ENCODE assay signal across 13 cellular contexts in genomic region chr5:35976859-35977258, GRCh38. TPM values are rescaled to one million over a fixed set of nuclear protein-coding genes. Genes with fewer than 3 reads are reported as not detected.
"Had no signal": no experiment of that assay in that cellular context is flagged by ENCODE, and none has a peak within 500 bp of the region (broad histone marks: within the 10 kb centered on the region; RNA-seq: fewer than 3 reads in every experiment).

No MANE protein-coding gene starts in this region.

RNA-seq across cellular contexts. Expression of gene UGT3A1, which starts 14.3 kb away (rescaled TPM):
- total RNA-seq: OCI-LY7; PC-3; PC-9; Right ventricle myocardium inferior; Right ventricle myocardium superior; RPMI7951; SJSA1; SK-MEL-5; T-cell; T-helper 1 cell treated with Interleukin-12 subunit alpha and Interleukin-12 subunit beta and Interleukin-4 antibody, amounts not matched to agents 30 ng/mL and 1 ng/mL, for 36 hours had no signal
- polyA plus RNA-seq: SK-N-SH had no signal

RNA-seq across cellular contexts. Expression of gene CAPSL, which starts 38.4 kb away (rescaled TPM):
- total RNA-seq: PC-9; Peyer's patch; Right ventricle myocardium inferior; Right ventricle myocardium superior; RPMI7951; SJCRH30; SK-MEL-5; T-cell; T-helper 1 cell treated with Interleukin-12 subunit alpha and Interleukin-12 subunit beta and Interleukin-4 antibody, amounts not matched to agents 30 ng/mL and 1 ng/mL, for 36 hours had no signal
